10 cellular contexts compared by ENCODE assay signal in the genomic region with DNA sequence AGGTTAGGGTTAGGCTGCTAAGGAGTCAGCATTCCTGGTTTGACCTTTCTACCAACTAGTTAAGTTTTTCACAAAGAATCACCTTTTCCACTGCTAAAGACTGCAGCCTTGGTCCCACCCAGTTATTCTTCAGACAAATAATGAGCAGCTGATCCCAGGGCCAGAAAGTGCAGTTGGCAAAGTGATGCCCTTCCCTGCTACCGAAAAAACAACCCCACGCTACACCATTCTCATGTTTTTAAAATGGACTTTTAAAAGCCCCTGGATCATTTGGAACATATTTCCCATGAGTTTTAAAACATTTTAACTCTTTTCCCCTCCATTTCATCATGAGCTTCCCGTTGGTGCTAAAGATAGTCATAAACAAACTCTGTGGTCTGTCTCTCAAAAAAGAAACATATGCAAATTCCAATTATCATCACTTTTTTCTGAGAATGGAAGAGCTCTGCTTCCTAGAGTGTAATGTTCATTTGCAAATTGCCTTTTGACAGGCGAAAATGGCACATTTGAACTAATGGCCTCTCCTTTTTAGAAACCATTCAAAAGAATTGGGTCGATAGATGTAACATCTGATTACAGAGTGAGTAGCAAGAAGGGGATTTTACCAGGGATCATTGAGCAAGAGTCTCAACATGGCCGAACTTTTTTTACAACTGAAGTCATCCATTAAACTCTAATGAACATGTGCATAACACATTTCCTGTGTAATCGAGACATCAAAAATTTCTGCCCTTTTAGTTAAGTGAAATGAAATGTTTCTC.
DNase-seq lines count a peak whose midpoint lies in the region; ATAC-seq and TF ChIP-seq lines count a peak whose summit lies in the region.
"Had no signal": no experiment of that assay in that cellular context is flagged by ENCODE, and none has a peak within 500 bp of the region (broad histone marks: within the 10 kb centered on the region; RNA-seq: fewer than 3 reads in every experiment).

No MANE protein-coding gene starts in this region.

- H3K4me3 ChIP-seq in GM08714 (ENCODE audit: low read length), result peak overlapping the region; percentile 33; the same call in 1 of the 2 replicates

- H3K27ac ChIP-seq in substantia nigra (ENCODE audit: low read depth, low read length, poor library complexity, severe bottlenecking) (no peak overlapping the region), RWPE1 (no peak overlapping the region)

- POLR2A ChIA-PET in RWPE1 (lab: Yijun Ruan, JAX; ENCODE audit: low non-redundant PET), result interaction anchor here (0.5 kb wide), 1 partner anchor 12 kb away, joined by 3 read pairs; no protein-coding TSS in a partner anchor

- DNase-seq in GM20000 (ENCODE audit: low spot score) (peak; percentile 38), fibroblast of peridontal ligament (ENCODE audit: extremely low read depth) (peak; percentile 74), type B pancreatic cell (ENCODE audit: extremely low spot score, unreplicated experiment) (no peak), substantia nigra (lab: John Stamatoyannopoulos, UW) (no peak), RWPE1 (ENCODE audit: low spot score) (no peak)
- no peak for DNase-seq in stimulated activated CD4-positive, alpha-beta T cell treated with anti-CD3 and anti-CD28 coated beads, Interleukin-1b, Interleukin-23, amount 100 ng/mL, for 48 hours
- DNase-seq: NCI-H69; stimulated activated CD4-positive, alpha-beta T cell treated with anti-CD3 and anti-CD28 coated beads, Interleukin-12 subunit alpha, Interleukin-12 subunit beta, amount 100 ng/mL, for 4 hours had no signal

- H3K27ac Mint-ChIP-seq in type B pancreatic cell, result no peak overlapping the region

- H3K4me1 Mint-ChIP-seq in type B pancreatic cell (ENCODE audit: unreplicated experiment), result peaks cover 11% of the 10 kb centered on the region

- no peaks in the 10 kb centered on the region for H3K27me3 Mint-ChIP-seq in type B pancreatic cell

- TF ChIP-seq CTCF in GM20000 (IDR thresholded peaks at IDR 0.05; ENCODE audit: extremely low read depth, missing control alignments) (no peak), type B pancreatic cell (conservative IDR thresholded peaks at IDR 0.05) (no peak), RWPE1 (conservative IDR thresholded peaks at IDR 0.05; ENCODE audit: low read depth) (no peak)

- ATAC-seq in HG03571 (IDR thresholded peaks at IDR 0.05; ENCODE audit: unreplicated experiment), result peak; percentile 46

- CTCF ChIA-PET in RWPE1 (lab: Yijun Ruan, JAX), result no interaction called here

- no peaks in the 10 kb centered on the region for H3K36me3 Mint-ChIP-seq in type B pancreatic cell

- H3K4me3 Mint-ChIP-seq in type B pancreatic cell, result no peak overlapping the region

- no peaks in the 10 kb centered on the region for H3K9me3 Mint-ChIP-seq in type B pancreatic cell

Comparison
In these comparisons a context has a peak if more than half of its experiments do, and no peak if none do; other contexts are left out.
1. DNase-seq: peak in GM20000 (single experiment) and fibroblast of peridontal ligament (single experiment); none in type B pancreatic cell (single experiment), stimulated activated CD4-positive, alpha-beta T cell treated with anti-CD3 and anti-CD28 coated beads, Interleukin-1b, Interleukin-23, amount 100 ng/mL, for 48 hours (single experiment), substantia nigra (0 of 49) and RWPE1 (single experiment).